In the genomic region with DNA sequence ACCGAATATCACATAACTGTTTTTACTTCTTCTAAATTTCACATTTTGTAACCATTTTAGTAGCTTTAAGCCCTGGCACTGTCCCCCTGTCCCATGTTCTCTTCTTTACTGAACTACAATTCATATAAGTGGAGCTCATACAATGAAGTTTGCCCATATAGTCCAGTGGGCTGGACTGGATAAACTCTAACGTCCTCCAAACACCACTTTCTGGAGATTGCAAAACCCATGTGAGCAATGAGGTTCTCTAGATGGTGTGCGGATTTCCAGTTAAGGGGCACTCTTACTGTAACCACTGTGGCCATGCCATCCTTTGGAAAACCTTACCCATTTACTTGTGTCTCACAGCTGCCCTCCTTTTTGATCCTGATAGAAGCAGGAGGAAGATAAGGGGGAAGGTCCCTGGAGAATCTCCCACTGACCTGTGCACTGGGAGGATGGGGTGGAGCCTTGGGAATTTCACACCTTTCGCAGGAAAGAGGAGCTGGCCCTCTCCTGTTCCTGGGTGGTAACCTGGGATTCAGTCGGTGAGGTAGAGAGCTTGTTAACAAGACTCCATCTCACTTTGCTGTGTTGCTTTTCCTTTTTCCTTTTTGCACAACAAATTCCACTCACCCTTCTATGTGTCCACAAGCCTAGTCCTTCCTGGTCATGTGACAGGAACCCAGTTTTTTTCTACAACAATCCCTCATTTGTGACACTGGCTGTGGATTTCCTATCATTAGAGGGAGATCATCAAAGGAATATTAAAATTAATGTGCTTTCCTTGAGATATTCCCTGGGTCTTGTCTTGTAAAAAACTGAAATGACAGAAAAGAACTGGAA, we compare ENCODE assay signal across 13 cellular contexts.
DNase-seq lines count a peak whose midpoint lies in the region; ATAC-seq and TF ChIP-seq lines count a peak whose summit lies in the region.
"Had no signal": no experiment of that assay in that cellular context is flagged by ENCODE, and none has a peak within 500 bp of the region (broad histone marks: within the 10 kb centered on the region; RNA-seq: fewer than 3 reads in every experiment).

No MANE protein-coding gene starts in this region.

- no peak overlapping the region for H3K4me3 Mint-ChIP-seq in activated naive CD4-positive, alpha-beta T cell treated with anti-CD3 and anti-CD28 coated beads, Interleukin-2, amount 10 ng/mL, durations not matched to agents 7 days and 5 days
- peak overlapping the region; percentile 72 for H3K4me3 Mint-ChIP-seq in activated T-helper 17 cell treated with anti-CD3 and anti-CD28 coated beads, Interleukin-2, amount 50 U/mL, for 72 hours

- no peak overlapping the region for H3K9ac ChIP-seq in liver (ENCODE audit: low read depth in 1 of 2, low read length in 2 of 2)

- H3K9me3 Mint-ChIP-seq in activated naive CD4-positive, alpha-beta T cell treated with anti-CD3 and anti-CD28 coated beads, Interleukin-2, amount 50 U/mL, for 72 hours, result peaks cover 0 to 15% of the 10 kb centered on the region in 2 donors
- peaks cover 3% of the 10 kb centered on the region for H3K9me3 Mint-ChIP-seq in activated naive CD4-positive, alpha-beta T cell treated with anti-CD3 and anti-CD28 coated beads, Interleukin-2, amount 10 ng/mL, durations not matched to agents 7 days and 5 days
- no peaks in the 10 kb centered on the region for H3K9me3 Mint-ChIP-seq in activated T-helper 17 cell treated with anti-CD3 and anti-CD28 coated beads, Interleukin-2, amount 50 U/mL, for 72 hours

- TF ChIP-seq POLR2A in uterus (IDR thresholded peaks at IDR 0.05) (no peak), sigmoid colon (IDR thresholded peaks at IDR 0.05) (no peak)

- H3K27ac Mint-ChIP-seq in activated naive CD4-positive, alpha-beta T cell treated with anti-CD3 and anti-CD28 coated beads, Interleukin-2, amount 50 U/mL, for 72 hours, result peak overlapping the region; percentile 84 to 92
- H3K27ac Mint-ChIP-seq in activated naive CD4-positive, alpha-beta T cell treated with anti-CD3 and anti-CD28 coated beads, Interleukin-2, amount 10 ng/mL, durations not matched to agents 7 days and 5 days, result no peak overlapping the region
- H3K27ac Mint-ChIP-seq in activated T-helper 17 cell treated with anti-CD3 and anti-CD28 coated beads, Interleukin-2, amount 50 U/mL, for 72 hours, result peak overlapping the region; percentile 83

- peaks cover 71% of the 10 kb centered on the region for H3K4me1 Mint-ChIP-seq in activated naive CD4-positive, alpha-beta T cell treated with anti-CD3 and anti-CD28 coated beads, Interleukin-2, amount 10 ng/mL, durations not matched to agents 7 days and 5 days
- H3K4me1 Mint-ChIP-seq in activated T-helper 17 cell treated with anti-CD3 and anti-CD28 coated beads, Interleukin-2, amount 50 U/mL, for 72 hours, result peaks cover 58% of the 10 kb centered on the region

- TF ChIP-seq CTCF in liver (IDR thresholded peaks at IDR 0.05; ENCODE audit: low read depth, low read length, missing input control) (no peak), uterus (IDR thresholded peaks at IDR 0.05) (no peak), sigmoid colon (IDR thresholded peaks at IDR 0.05) (no peak)

- intact Hi-C loops in uterus (cut with DNase I; ENCODE audit: low total_unique reads) (loop anchor here (10.0 kb wide), 1 partner anchor 117 kb away; a partner anchor contains a TSS), sigmoid colon (cut with DNase I) (no loop called here)

- WGBS in liver, result 42% methylated on average over 5 of the region's 5 CpGs
- WGBS in sigmoid colon, 2 donors, result 86 to 88% methylated on average over 5 of the region's 5 CpGs

- CTCF ChIA-PET in activated naive CD4-positive, alpha-beta T cell treated with anti-CD3 and anti-CD28 coated beads, Interleukin-2, amount 10 ng/mL, durations not matched to agents 7 days and 5 days (lab: Charles Lee), result no interaction called here

- TF ChIP-seq EP300 in sigmoid colon (IDR thresholded peaks at IDR 0.05), result no peak

- H3K4me1 ChIP-seq in liver (ENCODE audit: control insufficient read depth in 4 of 4, insufficient read depth in 4 of 4, low read length in 3 of 4) (peaks cover 10 to 22% (median 15%) of the 10 kb centered on the region in 4 donors), uterus (peaks cover 0 to 10% of the 10 kb centered on the region in 2 donors), sigmoid colon (peaks cover 0 to 56% (median 50%) of the 10 kb centered on the region in 4 donors)

- H3K36me3 Mint-ChIP-seq in activated naive CD4-positive, alpha-beta T cell treated with anti-CD3 and anti-CD28 coated beads, Interleukin-2, amount 50 U/mL, for 72 hours, result peaks cover 11 to 88% of the 10 kb centered on the region in 2 donors
- peaks cover 59% of the 10 kb centered on the region for H3K36me3 Mint-ChIP-seq in activated naive CD4-positive, alpha-beta T cell treated with anti-CD3 and anti-CD28 coated beads, Interleukin-2, amount 10 ng/mL, durations not matched to agents 7 days and 5 days
- H3K36me3 Mint-ChIP-seq in activated T-helper 17 cell treated with anti-CD3 and anti-CD28 coated beads, Interleukin-2, amount 50 U/mL, for 72 hours (ENCODE audit: low read depth), result peaks cover 76% of the 10 kb centered on the region

- TF ChIP-seq RAD21 in liver (IDR thresholded peaks at IDR 0.05), result no peak

- H3K27ac ChIP-seq in liver (ENCODE audit: low read depth in 1 of 2, low read length in 2 of 2), result peak overlapping the region; percentile 60 to 66
- peak overlapping the region; percentile 11 for H3K27ac ChIP-seq in uterus
- H3K27ac ChIP-seq in sigmoid colon, result peak overlapping the region in 1 of 4 donors; percentile 70

- H3K9me3 ChIP-seq in liver (ENCODE audit: control insufficient read depth in 4 of 4, low read length in 3 of 4) (no peaks in the 10 kb centered on the region), uterus (no peaks in the 10 kb centered on the region), sigmoid colon (no peaks in the 10 kb centered on the region)
- H3K9me3 ChIP-seq: tibial nerve had no signal

- DNase-seq in activated naive CD4-positive, alpha-beta T cell treated with anti-CD3 and anti-CD28 coated beads, Interleukin-2, amount 50 U/mL, for 72 hours (ENCODE audit: low spot score in 2 of 2), result no peak
- DNase-seq in activated naive CD4-positive, alpha-beta T cell treated with anti-CD3 and anti-CD28 coated beads, Interleukin-2, amount 10 ng/mL, durations not matched to agents 7 days and 5 days, result no peak
- no peak for DNase-seq in uterus
- DNase-seq in sigmoid colon, result no peak
- DNase-seq in 8988T, result no peak
- no peak for DNase-seq in dermis blood vessel endothelial cell
- DNase-seq: DMS 273 treated with DMSO at 0.1 percent for 48 hours, MG63, NCI-H1930, NCI-H524 treated with DMSO at 0.1 percent for 48 hours had no signal

- peak overlapping the region in 1 of 3 donors; percentile 8 for H3K4me3 ChIP-seq in liver (ENCODE audit: low read depth in 1 of 3, low read length in 3 of 3)
- no peak overlapping the region for H3K4me3 ChIP-seq in uterus
- no peak overlapping the region for H3K4me3 ChIP-seq in sigmoid colon
- H3K4me3 ChIP-seq: MG63, tibial nerve had no signal

- no peaks in the 10 kb centered on the region for H3K27me3 Mint-ChIP-seq in activated naive CD4-positive, alpha-beta T cell treated with anti-CD3 and anti-CD28 coated beads, Interleukin-2, amount 10 ng/mL, durations not matched to agents 7 days and 5 days
- no peaks in the 10 kb centered on the region for H3K27me3 Mint-ChIP-seq in activated T-helper 17 cell treated with anti-CD3 and anti-CD28 coated beads, Interleukin-2, amount 50 U/mL, for 72 hours

- H3K36me3 ChIP-seq in liver (ENCODE audit: control insufficient read depth in 4 of 4, insufficient read depth in 3 of 4, low read depth in 1 of 4, low read length in 3 of 4), result no peaks in the 10 kb centered on the region
- H3K36me3 ChIP-seq in uterus, result no peaks in the 10 kb centered on the region
- H3K36me3 ChIP-seq in sigmoid colon, result no peaks in the 10 kb centered on the region
- H3K36me3 ChIP-seq: tibial nerve had no signal

- no peak for ATAC-seq in activated naive CD4-positive, alpha-beta T cell treated with anti-CD3 and anti-CD28 coated beads, Interleukin-2, amount 50 U/mL, for 72 hours
- ATAC-seq in activated T-helper 17 cell treated with anti-CD3 and anti-CD28 coated beads, Interleukin-2, amount 50 U/mL, for 72 hours (replicated peaks), result no peak

- H3K27me3 ChIP-seq in liver (ENCODE audit: control insufficient read depth in 4 of 4, insufficient read depth in 4 of 4, low read length in 3 of 4), result no peaks in the 10 kb centered on the region
- H3K27me3 ChIP-seq in uterus, result no peaks in the 10 kb centered on the region
- no peaks in the 10 kb centered on the region for H3K27me3 ChIP-seq in sigmoid colon
- H3K27me3 ChIP-seq: MG63, tibial nerve had no signal

TF ChIP-seq in liver, 16 proteins besides CTCF, POLR2A, EP300 and RAD21:
- TF ChIP-seq FOXA1 (IDR thresholded peaks at IDR 0.05) (no peak), HNF4G (IDR thresholded peaks at IDR 0.05) (peak; percentile 24), RXRA (IDR thresholded peaks at IDR 0.05) (peak; percentile 7 to 53), HNF4A (conservative IDR thresholded peaks at IDR 0.05) (peak; percentile 59 to 67), SP1 (IDR thresholded peaks at IDR 0.05) (peak; percentile 21), GABPA (IDR thresholded peaks at IDR 0.05 in 1 of 2, conservative IDR thresholded peaks at IDR 0.05 in 1 of 2) (peak in 1 of 2 donors; percentile 30)
- TF ChIP-seq, protein P1, sequence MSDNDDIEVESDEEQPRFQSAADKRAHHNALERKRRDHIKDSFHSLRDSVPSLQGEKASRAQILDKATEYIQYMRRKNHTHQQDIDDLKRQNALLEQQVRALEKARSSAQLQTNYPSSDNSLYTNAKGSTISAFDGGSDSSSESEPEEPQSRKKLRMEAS (IDR thresholded peaks at IDR 0.05), result no peak
